Comparison of ENCODE assay signal across 16 cellular contexts in genomic region chr1:56773341-56774066, GRCh38. TPM values are rescaled to one million over a fixed set of nuclear protein-coding genes. Genes with fewer than 3 reads are reported as not detected.
A peak's percentile ranks its signal among the peaks of the same experiment; 100 is the strongest.
DNase-seq lines count a peak whose midpoint lies in the region; ATAC-seq and TF ChIP-seq lines count a peak whose summit lies in the region.
"Had no signal": no experiment of that assay in that cellular context is flagged by ENCODE, and none has a peak within 500 bp of the region (broad histone marks: within the 10 kb centered on the region; RNA-seq: fewer than 3 reads in every experiment).

No MANE protein-coding gene starts in this region.

- no peaks in the 10 kb centered on the region for H3K36me3 Mint-ChIP-seq in CD4-positive, alpha-beta T cell (ENCODE audit: low read depth)
- H3K36me3 Mint-ChIP-seq in activated T-helper 17 cell treated with anti-CD3 and anti-CD28 coated beads, Interleukin-2, amount 50 U/mL, for 72 hours (ENCODE audit: low read depth), result no peaks in the 10 kb centered on the region
- H3K36me3 Mint-ChIP-seq: CD4-positive, CD25-positive, alpha-beta regulatory T cell had no signal

- peaks cover 21% of the 10 kb centered on the region for H3K4me1 Mint-ChIP-seq in CD4-positive, alpha-beta T cell (ENCODE audit: low read depth)
- H3K4me1 Mint-ChIP-seq in activated T-helper 17 cell treated with anti-CD3 and anti-CD28 coated beads, Interleukin-2, amount 50 U/mL, for 72 hours, result peaks cover 6% of the 10 kb centered on the region

- intact Hi-C loops in CD4-positive, alpha-beta T cell (cut with DNase I, micrococcal nuclease), result no loop called here
- intact Hi-C loops in right lobe of liver (cut with DNase I), result no loop called here

- CTCF ChIA-PET in CD4-positive, alpha-beta T cell (lab: Charles Lee), result no interaction called here

- no peaks in the 10 kb centered on the region for H3K36me3 ChIP-seq in right lobe of liver

- no peak for DNase-seq in CD4-positive, alpha-beta T cell
- peak; percentile 77 for DNase-seq in DMS79 (lab: John Stamatoyannopoulos, UW)
- DNase-seq in right lobe of liver, result no peak
- DNase-seq in hepatic stellate cell (ENCODE audit: low spot score), result no peak
- no peak for DNase-seq in NCI-H146 treated with DMSO at 0.1 percent for 48 hours (lab: John Stamatoyannopoulos, UW; ENCODE audit: unreplicated experiment)
- DNase-seq: activated CD8-positive, alpha-beta memory T cell treated with anti-CD3 and anti-CD28 coated beads, Interleukin-2, amount 50 U/mL, for 4 hours; amygdala; H7; NCI-H526 treated with DMSO at 0.1 percent for 48 hours; right cardiac atrium; stimulated activated CD4-positive, alpha-beta T cell treated with anti-CD3 and anti-CD28 coated beads, Interleukin-1b, Interleukin-23, amount 100 ng/mL, for 48 hours had no signal

- H3K27me3 Mint-ChIP-seq in CD4-positive, alpha-beta T cell, result peaks cover 7% of the 10 kb centered on the region
- peaks cover 2% of the 10 kb centered on the region for H3K27me3 Mint-ChIP-seq in activated T-helper 17 cell treated with anti-CD3 and anti-CD28 coated beads, Interleukin-2, amount 50 U/mL, for 72 hours
- H3K27me3 Mint-ChIP-seq: CD4-positive, CD25-positive, alpha-beta regulatory T cell had no signal

- H3K9me3 ChIP-seq in CD4-positive, alpha-beta T cell (ENCODE audit: control insufficient read depth, low read length), result no peaks in the 10 kb centered on the region
- H3K9me3 ChIP-seq in right lobe of liver, result no peaks in the 10 kb centered on the region

- peak overlapping the region in 1 of 3 donors; percentile 39 for H3K4me3 ChIP-seq in right lobe of liver

- TF ChIP-seq POLR2A in right lobe of liver (IDR thresholded peaks at IDR 0.05), result no peak

- POLR2A ChIA-PET in CD4-positive, alpha-beta T cell (lab: Charles Lee), result no interaction called here

- peaks cover 0 to 23% (median 9%) of the 10 kb centered on the region in 4 donors for H3K4me1 ChIP-seq in right lobe of liver

- H3K27me3 ChIP-seq in CD4-positive, alpha-beta T cell (ENCODE audit: control insufficient read depth, insufficient read depth, low read length), result no peaks in the 10 kb centered on the region
- no peaks in the 10 kb centered on the region for H3K27me3 ChIP-seq in right lobe of liver

- no peaks in the 10 kb centered on the region for H3K9me3 Mint-ChIP-seq in CD4-positive, alpha-beta T cell
- no peaks in the 10 kb centered on the region for H3K9me3 Mint-ChIP-seq in activated T-helper 17 cell treated with anti-CD3 and anti-CD28 coated beads, Interleukin-2, amount 50 U/mL, for 72 hours

- H3K27ac ChIP-seq in CD4-positive, alpha-beta T cell (ENCODE audit: low read depth, low read length), result no peak overlapping the region
- H3K27ac ChIP-seq in right lobe of liver, result peak overlapping the region; percentile 87 to 91 (median 90)
- H3K27ac ChIP-seq: VCaP had no signal

- ATAC-seq in CD4-positive, alpha-beta T cell (ENCODE audit: poor library complexity), result no peak
- ATAC-seq in activated T-helper 17 cell treated with anti-CD3 and anti-CD28 coated beads, Interleukin-2, amount 50 U/mL, for 72 hours (replicated peaks), result peak; percentile 69
- peak; percentile 71 to 85 (median 80) for ATAC-seq in right lobe of liver
- no peak for ATAC-seq in HG03196 (IDR thresholded peaks at IDR 0.05; ENCODE audit: unreplicated experiment)
- ATAC-seq: right cardiac atrium, SK-N-SH treated with all-trans-retinoic acid at 6 μM for 48 hours had no signal

- H3K27ac Mint-ChIP-seq in CD4-positive, alpha-beta T cell, result no peak overlapping the region
- peak overlapping the region; percentile 51 for H3K27ac Mint-ChIP-seq in activated T-helper 17 cell treated with anti-CD3 and anti-CD28 coated beads, Interleukin-2, amount 50 U/mL, for 72 hours
- H3K27ac Mint-ChIP-seq: CD4-positive, CD25-positive, alpha-beta regulatory T cell had no signal

- TF ChIP-seq CTCF in CD4-positive, alpha-beta T cell (IDR thresholded peaks at IDR 0.05), result no peak
- TF ChIP-seq CTCF in right lobe of liver (IDR thresholded peaks at IDR 0.05), result no peak

- WGBS in right lobe of liver (ENCODE audit: insufficient coverage, low coverage, low lambda C conversion rate, missing lambda C conversion rate), result 71% methylated on average over 2 of the region's 2 CpGs

- H3K4me3 Mint-ChIP-seq in CD4-positive, alpha-beta T cell, result peak overlapping the region; percentile 28
- H3K4me3 Mint-ChIP-seq in activated T-helper 17 cell treated with anti-CD3 and anti-CD28 coated beads, Interleukin-2, amount 50 U/mL, for 72 hours, result peak overlapping the region; percentile 47

RNA-seq across cellular contexts. Expression of gene FYB2, which starts 45.7 kb away (rescaled TPM):
- not detected for total RNA-seq in CD4-positive, alpha-beta T cell
- not detected for total RNA-seq in activated T-helper 17 cell treated with anti-CD3 and anti-CD28 coated beads, Interleukin-2, amount 50 U/mL, for 72 hours
- 10 to 100 TPM; 11.2 to 27.5 (median 16.1) TPM for total RNA-seq in right lobe of liver
- total RNA-seq: CD4-positive, CD25-positive, alpha-beta regulatory T cell; H7 had no signal

Comparison
In these comparisons a context has a peak if more than half of its experiments do, and no peak if none do; other contexts are left out.
1. ATAC-seq: peak in activated T-helper 17 cell treated with anti-CD3 and anti-CD28 coated beads, Interleukin-2, amount 50 U/mL, for 72 hours (single experiment) and right lobe of liver (4 of 4); none in CD4-positive, alpha-beta T cell (single experiment) and HG03196 (single experiment).
2. RNA of gene FYB2, which starts 45.7 kb away (total RNA-seq): 11.2 to 27.5 TPM in right lobe of liver; not detected in CD4-positive, alpha-beta T cell and not detected in activated T-helper 17 cell treated with anti-CD3 and anti-CD28 coated beads, Interleukin-2, amount 50 U/mL, for 72 hours; every median in the first group is over 10 times any median in the second.